34 cellular contexts compared by ENCODE assay signal in genomic region chr17:75615301-75615700, GRCh38. TPM values are rescaled to one million over a fixed set of nuclear protein-coding genes. Genes with fewer than 3 reads are reported as not detected.
DNase-seq lines count a peak whose midpoint lies in the region; ATAC-seq, FAIRE-seq and TF ChIP-seq lines count a peak whose summit lies in the region.
"Had no signal": no experiment of that assay in that cellular context is flagged by ENCODE, and none has a peak within 500 bp of the region (broad histone marks: within the 10 kb centered on the region; RNA-seq: fewer than 3 reads in every experiment).

No MANE protein-coding gene starts in this region.

- H3K4ac ChIP-seq in mesendoderm (ENCODE audit: low read depth, low read length): no peak overlapping the region

- DNase-seq in BE2C: peak; percentile 43
- DNase-seq in H7: peak; percentile 78
- no peak for DNase-seq in PC-3
- peak; percentile 47 for DNase-seq in mesendoderm
- no peak for DNase-seq in coronary artery (ENCODE audit: low spot score)
- no peak for DNase-seq in stimulated activated CD4-positive, alpha-beta T cell treated with anti-CD3 and anti-CD28 coated beads, Interleukin-2, amount 100 ng/mL, for 48 hours
- DNase-seq in RCC 7860 (ENCODE audit: low spot score): no peak
- DNase-seq in left colon: no peak
- DNase-seq: activated CD4-positive, alpha-beta T cell treated with anti-CD3 and anti-CD28 coated beads, Interleukin-2, amount 10 ng/mL, durations not matched to agents 24 days and 14 days; DMS79 treated with DMSO at 0.1 percent for 48 hours; effector CD8-positive, alpha-beta T cell; GF-D8; hypothalamus; mammary epithelial cell; MM.1S; NCI-H1417; NCI-H2029; NCI-H524; nephron progenitor cell; PC-9; retina; SIG-M5; stimulated activated CD4-positive, alpha-beta T cell treated with anti-CD3 and anti-CD28 coated beads, Interleukin-1b, Interleukin-23, amount 100 ng/mL, for 48 hours; stimulated activated CD8-positive, alpha-beta memory T cell treated with anti-CD3 and anti-CD28 coated beads, Interleukin-4, amount 100 ng/mL, for 48 hours; stimulated activated naive CD8-positive, alpha-beta T cell treated with anti-CD3 and anti-CD28 coated beads, Interleukin-15, amount 100 ng/mL, for 72 hours had no signal

- H4K20me1 ChIP-seq in PC-3 (ENCODE audit: low read length): no peaks in the 10 kb centered on the region
- H4K20me1 ChIP-seq: BLaER1 had no signal

- H3K4me1 ChIP-seq in BE2C (no peaks in the 10 kb centered on the region), PC-3 (ENCODE audit: insufficient read depth, low read length) (peaks cover 10% of the 10 kb centered on the region), mesendoderm (ENCODE audit: control insufficient read depth, low read depth, low read length) (no peaks in the 10 kb centered on the region)
- H3K4me1 ChIP-seq: BLaER1, pancreas, vagina had no signal

- H3K27ac ChIP-seq in PC-3 (ENCODE audit: low read length) (no peak overlapping the region), mesendoderm (ENCODE audit: low read depth, low read length) (no peak overlapping the region), coronary artery (no peak overlapping the region)
- H3K27ac ChIP-seq: BLaER1, epithelial cell of prostate, pancreas, PC-9, thoracic aorta, vagina, VCaP had no signal

- BruUV-seq in PC-3 (replicated peaks; lab: Mats Ljungman, UMichigan): no TSS peak

- H3K4me2 ChIP-seq in PC-3 (ENCODE audit: low read length): no peak overlapping the region
- no peak overlapping the region for H3K4me2 ChIP-seq in mesendoderm (ENCODE audit: low read length)
- H3K4me2 ChIP-seq: BLaER1, PC-9 had no signal

- H3K9ac ChIP-seq in PC-3 (ENCODE audit: low read length): no peak overlapping the region
- H3K9ac ChIP-seq in mesendoderm (ENCODE audit: low read length): no peak overlapping the region
- H3K9ac ChIP-seq: BLaER1 had no signal

- H3F3A ChIP-seq in PC-3 (ENCODE audit: low read length, unreplicated experiment): no peaks in the 10 kb centered on the region

- no peak overlapping the region for H3K56ac ChIP-seq in mesendoderm (ENCODE audit: low read length)

- TF ChIP-seq CTCF in BE2C (IDR thresholded peaks at IDR 0.05; ENCODE audit: low read depth, low read length) (peak; percentile 30; the same call in 1 of the 2 replicates), PC-3 (conservative IDR thresholded peaks at IDR 0.05; ENCODE audit: low read depth, low read length) (0 out of 2 replicates have a peak, but pooled peaks have one; percentile 35), coronary artery (IDR thresholded peaks at IDR 0.05) (no peak)

- no peaks in the 10 kb centered on the region for H3K36me3 ChIP-seq in BE2C
- H3K36me3 ChIP-seq in H7 (replicated peaks; ENCODE audit: control insufficient read depth, insufficient read depth, low read length): no peaks in the 10 kb centered on the region
- no peaks in the 10 kb centered on the region for H3K36me3 ChIP-seq in PC-3 (ENCODE audit: low read depth, low read length)
- H3K36me3 ChIP-seq in mesendoderm (ENCODE audit: control insufficient read depth, insufficient read depth, low read length): no peaks in the 10 kb centered on the region

- no peak overlapping the region for H3K18ac ChIP-seq in mesendoderm (ENCODE audit: low read length)

- CTCF ChIA-PET in PC-3 (lab: Charles Lee): interaction anchor here (0.7 kb wide), 1 partner anchor 11 kb away, joined by 3 read pairs; no protein-coding TSS in a partner anchor

- no peak overlapping the region for H2BK15ac ChIP-seq in mesendoderm (replicated peaks; ENCODE audit: low read depth)

- FAIRE-seq in RCC 7860 (lab: Jason Lieb, UNC): no peak
- FAIRE-seq: colon, HTR-8/SVneo, pancreas had no signal

- WGBS in mesendoderm (ENCODE audit: extremely low coverage, insufficient coverage, low lambda C conversion rate): no CpG with 5 or more reads among the region's 11 CpGs

- no peaks in the 10 kb centered on the region for H3K9me2 ChIP-seq in PC-3 (replicated peaks; ENCODE audit: low read length)

- no peak overlapping the region for H2AK5ac ChIP-seq in mesendoderm (ENCODE audit: low read length)

- no peak overlapping the region for H4K5ac ChIP-seq in mesendoderm (ENCODE audit: low read length)

- no peak overlapping the region for H4K8ac ChIP-seq in mesendoderm (ENCODE audit: low read depth, low read length)

- H3K79me1 ChIP-seq in mesendoderm (ENCODE audit: low read length): no peaks in the 10 kb centered on the region

- intact Hi-C loops in PC-3 (cut with micrococcal nuclease): no loop called here
- intact Hi-C loops in left colon (cut with DNase I, micrococcal nuclease): no loop called here

- H3K4me3 ChIP-seq in BE2C (ENCODE audit: low read depth, low read length) (no peak overlapping the region), H7 (ENCODE audit: insufficient read depth, low read depth, low read length) (no peak overlapping the region), PC-3 (ENCODE audit: low read length) (no peak overlapping the region), mesendoderm (ENCODE audit: low read length) (no peak overlapping the region), coronary artery (no peak overlapping the region)
- H3K4me3 ChIP-seq: BLaER1, pancreas, PC-9, thoracic aorta, vagina had no signal

- H2AFZ ChIP-seq in PC-3 (ENCODE audit: low read length): no peak overlapping the region
- H2AFZ ChIP-seq: PC-9 had no signal

- H3K23ac ChIP-seq in mesendoderm (ENCODE audit: low read length): no peak overlapping the region

- H3K27me3 ChIP-seq in BE2C (no peaks in the 10 kb centered on the region), H7 (ENCODE audit: control insufficient read depth, insufficient read depth, low read length) (no peaks in the 10 kb centered on the region), PC-3 (ENCODE audit: low read length) (no peaks in the 10 kb centered on the region), mesendoderm (ENCODE audit: insufficient read depth, low read length, poor library complexity) (no peaks in the 10 kb centered on the region)
- H3K27me3 ChIP-seq: BLaER1, pancreas, vagina had no signal

- H3K79me2 ChIP-seq in PC-3 (ENCODE audit: low read length) (no peaks in the 10 kb centered on the region), mesendoderm (ENCODE audit: control insufficient read depth, insufficient read depth, low read length) (no peaks in the 10 kb centered on the region)

- POLR2A ChIA-PET in PC-3 (lab: Charles Lee; ENCODE audit: unreplicated experiment): no interaction called here

- no peak; the same call in 1 of the 2 replicates for ATAC-seq in PC-3
- ATAC-seq in left colon: no peak
- ATAC-seq: pancreas; stimulated activated naive CD8-positive, alpha-beta T cell treated with anti-CD3 and anti-CD28 coated beads, Interleukin-15, amount 100 ng/mL, for 72 hours had no signal

- no peak overlapping the region for H2BK5ac ChIP-seq in mesendoderm (ENCODE audit: low read length)

- H3K9me3 ChIP-seq in BE2C: no peaks in the 10 kb centered on the region
- H3K9me3 ChIP-seq in PC-3 (ENCODE audit: low read length): no peaks in the 10 kb centered on the region
- H3K9me3 ChIP-seq: BLaER1, pancreas, thoracic aorta, vagina had no signal

- H2BK120ac ChIP-seq in mesendoderm (ENCODE audit: low read depth, low read length): no peak overlapping the region

RNA-seq across cellular contexts. Expression of gene SMIM5, which starts 17.9 kb away (rescaled TPM):
- polyA plus RNA-seq in BE2C (2012; ENCODE audit: insufficient read depth, insufficient read length, low read depth): 0.46 TPM
- 0.11 TPM in 1 of 2 replicates, not detected in the other for total RNA-seq in H7 (2014; rRNA removed; shearing (Covaris generic))
- total RNA-seq in PC-3 (2014; rRNA removed): 2.3 and 4.3 TPM in 2 replicates
- polyA plus RNA-seq in mesendoderm (2013, experiment 1 of 2): not detected
- 0.03 TPM for polyA plus RNA-seq in mesendoderm (2013, experiment 2 of 2)
- total RNA-seq in left colon: 10 to 100 TPM; 15.4 to 28.3 TPM
- total RNA-seq: mammary epithelial cell had no signal
- polyA plus RNA-seq: AG04450 had no signal

RNA-seq across cellular contexts. Expression of gene MYO15B, which starts 27.7 kb away (rescaled TPM):
- 10.0 TPM for polyA plus RNA-seq in BE2C (2012; ENCODE audit: insufficient read depth, insufficient read length, low read depth)
- total RNA-seq in H7 (2014; rRNA removed; shearing (Covaris generic)): 9.9 and 14.6 TPM in 2 replicates
- total RNA-seq in PC-3 (2014; rRNA removed) (3.2 and 7.1 TPM in 2 replicates), left colon (100 to 1,000 TPM; 575 to 676 TPM)
- polyA plus RNA-seq in mesendoderm (2013, experiment 1 of 2): 1.8 TPM
- 1.1 TPM for polyA plus RNA-seq in mesendoderm (2013, experiment 2 of 2)

RNA-seq across cellular contexts. Expression of gene RECQL5, which starts 51.7 kb away (rescaled TPM):
- 69.1 TPM for polyA plus RNA-seq in BE2C (2012; ENCODE audit: insufficient read depth, insufficient read length, low read depth)
- total RNA-seq in H7 (2014; rRNA removed; shearing (Covaris generic)): 36.3 and 40.0 TPM in 2 replicates
- total RNA-seq in PC-3 (2014; rRNA removed) (54.2 and 97.7 TPM in 2 replicates), left colon (10 to 100 TPM; 23.2 to 27.0 TPM)
- 12.6 TPM for polyA plus RNA-seq in mesendoderm (2013, experiment 1 of 2)
- polyA plus RNA-seq in mesendoderm (2013, experiment 2 of 2): 11.4 TPM

RNA-seq across cellular contexts. Expression of gene SAP30BP, which starts 51.8 kb away (rescaled TPM):
- polyA plus RNA-seq in BE2C (2012; ENCODE audit: insufficient read depth, insufficient read length, low read depth): 162 TPM
- total RNA-seq in H7 (2014; rRNA removed; shearing (Covaris generic)): 52.9 and 61.3 TPM in 2 replicates
- total RNA-seq in PC-3 (2014; rRNA removed): 97.8 and 115 TPM in 2 replicates
- 68.5 TPM for polyA plus RNA-seq in mesendoderm (2013, experiment 1 of 2)
- 69.7 TPM for polyA plus RNA-seq in mesendoderm (2013, experiment 2 of 2)
- total RNA-seq in left colon: 10 to 100 TPM; 72.1 to 72.5 TPM

Comparison
In these comparisons a context has a peak if more than half of its experiments do, and no peak if none do; other contexts are left out.
1. DNase-seq: peak in BE2C (single experiment), H7 (single experiment) and mesendoderm (single experiment); none in PC-3 (single experiment), coronary artery (single experiment), stimulated activated CD4-positive, alpha-beta T cell treated with anti-CD3 and anti-CD28 coated beads, Interleukin-2, amount 100 ng/mL, for 48 hours (0 of 2), RCC 7860 (single experiment) and left colon (0 of 2).
2. RNA of gene MYO15B, which starts 27.7 kb away (total RNA-seq): 575 to 676 TPM in left colon; 9.9 to 14.6 TPM in H7 and 3.2 to 7.1 TPM in PC-3; every median in the first group is over 10 times any median in the second.